ENCODE assay signal across 8 cellular contexts in the genomic region with DNA sequence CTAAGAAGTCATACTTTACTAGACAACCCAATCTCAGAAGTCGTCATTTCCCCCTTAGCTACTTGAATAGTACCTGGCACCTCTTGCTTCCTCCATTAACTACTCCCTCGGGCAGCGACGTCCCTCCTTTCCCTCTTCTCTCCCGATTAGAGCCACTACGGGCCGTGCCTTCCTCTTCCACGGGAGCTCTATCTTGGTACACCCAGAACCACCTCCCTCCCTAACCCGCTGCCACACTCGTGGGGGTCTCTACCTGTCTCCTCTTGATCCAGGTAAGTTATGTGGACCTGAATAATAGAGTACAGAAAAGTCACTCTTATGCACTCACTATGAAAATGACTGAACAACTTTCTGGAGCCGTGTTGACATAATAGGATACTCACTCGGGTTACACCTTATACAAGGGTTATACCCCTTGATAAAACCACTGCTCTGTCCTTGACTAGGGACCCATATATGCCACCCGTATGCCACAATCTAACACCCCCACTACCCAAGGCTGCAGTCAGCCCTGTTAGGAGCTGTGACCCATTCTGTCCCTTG. TPM values are rescaled to one million over a fixed set of nuclear protein-coding genes. Genes with fewer than 3 reads are reported as not detected.
DNase-seq lines count a peak whose midpoint lies in the region; ATAC-seq and TF ChIP-seq lines count a peak whose summit lies in the region.

No MANE protein-coding gene starts in this region.

- H3K4me3 Mint-ChIP-seq in mesothelial cell of epicardium, result peak overlapping the region; percentile 89

- H3K9me3 Mint-ChIP-seq in mesothelial cell of epicardium, result no peaks in the 10 kb centered on the region

- H2AFZ ChIP-seq in OCI-LY3 (ENCODE audit: low read depth, low read length), result peak overlapping the region; percentile 97

- intact Hi-C loops in uterus (cut with DNase I; ENCODE audit: low total_unique reads), result no loop called here

- H3K4me2 ChIP-seq in OCI-LY3 (ENCODE audit: low read length), result peak overlapping the region; percentile 97

- H3K27ac ChIP-seq in OCI-LY3 (ENCODE audit: low read length) (peak overlapping the region; percentile 73), duodenal mucosa (ENCODE audit: low read depth, low read length) (peak overlapping the region; percentile 83), uterus (peak overlapping the region; percentile 88 to 91)

- H3K4me3 ChIP-seq in HFF-Myc (replicated peaks; ENCODE audit: low read depth, low read length) (peak overlapping the region; percentile 68), OCI-LY3 (ENCODE audit: low read length) (peak overlapping the region; percentile 81), duodenal mucosa (ENCODE audit: low read depth in 1 of 2, low read length in 2 of 2) (peak overlapping the region; percentile 94 to 96), uterus (peak overlapping the region; percentile 68 to 76)

- peaks cover 25% of the 10 kb centered on the region for H3K4me1 Mint-ChIP-seq in mesothelial cell of epicardium

- TF ChIP-seq POLR2A in uterus (IDR thresholded peaks at IDR 0.05), result no peak

- H3K36me3 ChIP-seq in OCI-LY3 (replicated peaks; ENCODE audit: low read depth, low read length) (peaks cover 25% of the 10 kb centered on the region), duodenal mucosa (ENCODE audit: control insufficient read depth in 1 of 2, insufficient read depth in 2 of 2, low read length in 2 of 2) (peaks cover 0 to 8% of the 10 kb centered on the region in 2 donors), uterus (no peaks in the 10 kb centered on the region)

- H3K9me3 ChIP-seq in OCI-LY3 (ENCODE audit: insufficient read depth, low read length) (no peaks in the 10 kb centered on the region), duodenal mucosa (ENCODE audit: control insufficient read depth in 1 of 2, low read length in 2 of 2) (no peaks in the 10 kb centered on the region), uterus (no peaks in the 10 kb centered on the region)

- no peaks in the 10 kb centered on the region for H3K27me3 Mint-ChIP-seq in mesothelial cell of epicardium (ENCODE audit: low read depth)

- TF ChIP-seq CTCF in HFF-Myc (IDR thresholded peaks at IDR 0.05; ENCODE audit: low read depth, low read length, missing control alignments) (no peak), OCI-LY3 (IDR thresholded peaks at IDR 0.05; ENCODE audit: low read depth, low read length) (no peak), mesothelial cell of epicardium (IDR thresholded peaks at IDR 0.05; ENCODE audit: unreplicated experiment) (no peak), uterus (IDR thresholded peaks at IDR 0.05) (no peak)

- no peaks in the 10 kb centered on the region for H3K36me3 Mint-ChIP-seq in mesothelial cell of epicardium

- H3K4me1 ChIP-seq in OCI-LY3 (ENCODE audit: low read length), result peaks cover 15% of the 10 kb centered on the region
- H3K4me1 ChIP-seq in duodenal mucosa (ENCODE audit: control insufficient read depth in 1 of 2, insufficient read depth in 2 of 2, low read length in 2 of 2), result peaks cover 18 to 26% of the 10 kb centered on the region in 2 donors
- peaks cover 0 to 4% of the 10 kb centered on the region in 2 donors for H3K4me1 ChIP-seq in uterus

- DNase-seq in DMS 273 (lab: John Stamatoyannopoulos, UW; ENCODE audit: unreplicated experiment), result peak; percentile 62
- no peak for DNase-seq in DMS 273 treated with DMSO at 0.1 percent for 48 hours (lab: John Stamatoyannopoulos, UW)
- no peak for DNase-seq in HFF-Myc (ENCODE audit: extremely low read depth, low read depth)
- DNase-seq in mesothelial cell of epicardium (ENCODE audit: low spot score in 2 of 2, unreplicated experiment in 2 of 2), result no peak
- no peak for DNase-seq in uterus

- peak overlapping the region; percentile 89 for H3K9ac ChIP-seq in OCI-LY3 (ENCODE audit: low read length)
- H3K9ac ChIP-seq in duodenal mucosa (ENCODE audit: low read depth in 1 of 2, low read length in 2 of 2), result peak overlapping the region; percentile 90 to 95

- H3K27me3 ChIP-seq in OCI-LY3 (ENCODE audit: low read depth, low read length) (no peaks in the 10 kb centered on the region), duodenal mucosa (ENCODE audit: control insufficient read depth in 1 of 2, insufficient read depth in 2 of 2, low read length in 2 of 2) (no peaks in the 10 kb centered on the region), uterus (no peaks in the 10 kb centered on the region)

- no peak for ATAC-seq in HG02588 (IDR thresholded peaks at IDR 0.05; ENCODE audit: unreplicated experiment)

- peak overlapping the region; percentile 99 for H3K27ac Mint-ChIP-seq in mesothelial cell of epicardium

- peaks cover 4% of the 10 kb centered on the region; the same call in 1 of the 2 replicates for H4K20me1 ChIP-seq in OCI-LY3 (ENCODE audit: insufficient read depth, low read length)

- peaks cover 42% of the 10 kb centered on the region for H3K79me2 ChIP-seq in OCI-LY3 (ENCODE audit: low read length)

RNA-seq across cellular contexts. Expression of a gene that starts 0.6 kb away (rescaled TPM):
- total RNA-seq in mesothelial cell of epicardium, result 40.1 to 44.0 TPM (median 41.0 TPM) in 3 replicates
- total RNA-seq in uterus, result 10 to 100 TPM in 3 of 4 donors, 1 to 10 TPM in 1; 8.8 to 57.7 (median 21.9) TPM

RNA-seq across cellular contexts. Expression of a gene that starts 25.3 kb away (rescaled TPM):
- total RNA-seq in mesothelial cell of epicardium, result 11.0 to 12.0 TPM (median 11.7 TPM) in 3 replicates
- 10 to 100 TPM; 10.6 to 27.9 (median 12.8) TPM for total RNA-seq in uterus
